Comparison of ENCODE assay signal across 27 cellular contexts in genomic region chr2:166786707-166787106, GRCh38.
"Had no signal": no experiment of that assay in that cellular context is flagged by ENCODE, and none has a peak within 500 bp of the region (broad histone marks: within the 10 kb centered on the region; RNA-seq: fewer than 3 reads in every experiment).

No MANE protein-coding gene starts in this region.

- FAIRE-seq: colon, endometrium, endothelial cell of umbilical vein had no signal

- DNase-seq: colonic mucosa; cortex of kidney; dermis blood vessel endothelial cell; dorsolateral prefrontal cortex; effector CD4-positive, alpha-beta T cell; effector CD8-positive, alpha-beta T cell; effector memory CD4-positive, alpha-beta T cell; effector memory CD8-positive, alpha-beta T cell; endodermal cell; erythroblast; esophagus squamous epithelium; foreskin fibroblast; foreskin keratinocyte; foreskin melanocyte; gastrocnemius medialis; glutamatergic neuron; head of caudate nucleus; heart left ventricle; heart right ventricle had no signal

- H3K9me3 ChIP-seq: colonic mucosa, esophagus muscularis mucosa, esophagus squamous epithelium, gastrocnemius medialis, gastroesophageal sphincter had no signal

- H3K27ac ChIP-seq: colonic mucosa, coronary artery, dorsolateral prefrontal cortex, epithelial cell of prostate, esophagus muscularis mucosa, esophagus squamous epithelium, foreskin keratinocyte, gastrocnemius medialis, gastroesophageal sphincter, heart left ventricle, heart right ventricle had no signal

- H3K4me1 ChIP-seq: colonic mucosa, esophagus muscularis mucosa, esophagus squamous epithelium, foreskin keratinocyte, gastrocnemius medialis, gastroesophageal sphincter, heart left ventricle, heart right ventricle had no signal

- H3K36me3 ChIP-seq: colonic mucosa, esophagus muscularis mucosa, esophagus squamous epithelium, gastrocnemius medialis, gastroesophageal sphincter, heart left ventricle, heart right ventricle had no signal

- H3K27me3 ChIP-seq: colonic mucosa, dorsolateral prefrontal cortex, esophagus muscularis mucosa, esophagus squamous epithelium, foreskin keratinocyte, gastrocnemius medialis, gastroesophageal sphincter, heart left ventricle, heart right ventricle had no signal

- H3K4me3 ChIP-seq: colonic mucosa, coronary artery, dorsolateral prefrontal cortex, esophagus muscularis mucosa, esophagus squamous epithelium, gastrocnemius medialis, gastroesophageal sphincter, heart left ventricle, heart right ventricle had no signal

- ATAC-seq: effector memory CD8-positive, alpha-beta T cell; esophagus mucosa; foreskin keratinocyte; gastrocnemius medialis; gastroesophageal sphincter; heart left ventricle; heart right ventricle had no signal
